In the genomic region with DNA sequence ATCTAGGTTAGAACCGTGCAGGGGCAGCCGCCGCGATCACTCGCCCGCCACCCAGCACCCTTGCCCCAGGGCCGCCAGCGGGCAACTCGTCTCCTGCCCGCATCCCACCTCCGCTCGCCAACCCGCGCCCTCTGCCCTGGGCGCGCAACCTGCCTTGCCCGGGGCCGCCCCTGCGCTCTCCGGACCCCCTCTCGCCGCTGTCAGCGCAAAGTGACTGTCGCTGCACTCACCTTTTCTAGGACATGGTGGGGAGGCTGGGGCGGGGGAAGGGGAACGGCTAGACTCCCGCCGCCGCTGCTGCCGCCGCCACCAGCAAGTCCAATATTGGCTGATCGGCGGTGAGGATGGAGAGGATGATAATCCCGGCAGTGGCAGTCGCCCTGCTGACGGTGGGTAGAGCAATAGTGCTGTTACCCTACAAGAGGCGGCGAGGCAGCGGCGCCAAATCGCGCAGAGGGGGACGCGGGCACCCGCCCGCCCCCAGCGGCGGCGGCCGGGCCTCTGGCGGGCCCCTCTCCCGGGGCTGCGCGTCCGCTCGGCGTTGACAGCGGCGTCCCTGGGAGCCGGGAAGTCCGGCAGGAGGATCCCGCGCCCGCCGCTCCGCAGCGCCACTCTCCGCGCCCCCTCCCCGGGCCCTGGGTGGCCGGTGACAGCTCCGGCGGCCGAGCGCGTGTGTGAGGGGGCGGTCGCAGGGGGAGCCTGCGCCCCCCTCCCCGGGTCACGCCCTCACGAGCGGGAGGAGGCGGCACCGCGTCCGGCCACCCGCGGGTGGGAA, we compare ENCODE assay signal across 8 cellular contexts. TPM values are rescaled to one million over a fixed set of nuclear protein-coding genes. Genes with fewer than 3 reads are reported as not detected.
DNase-seq lines count a peak whose midpoint lies in the region; ATAC-seq lines count a peak whose summit lies in the region.

No MANE protein-coding gene starts in this region.

- peaks cover 4% of the 10 kb centered on the region; the same call in 1 of the 2 replicates for H3K4me1 ChIP-seq in ES-I3 (ENCODE audit: insufficient read depth, low read length)
- no peaks in the 10 kb centered on the region for H3K4me1 ChIP-seq in SJCRH30
- peaks cover 26% of the 10 kb centered on the region; the same call in 1 of the 2 replicates for H3K4me1 ChIP-seq in iPS-20b (ENCODE audit: insufficient read depth, low read length)

- H3K27me3 ChIP-seq in SJCRH30 (0 out of 2 replicates have a peak, but pooled peaks cover 10% of the 10 kb centered on the region), iPS-20b (ENCODE audit: insufficient read depth, low read length) (peaks cover 77% of the 10 kb centered on the region)

- H3K9me3 ChIP-seq in ES-I3 (ENCODE audit: control insufficient read depth, insufficient read depth, low read length) (no peaks in the 10 kb centered on the region), SJCRH30 (replicated peaks) (no peaks in the 10 kb centered on the region), iPS-20b (ENCODE audit: insufficient read depth, low read depth, low read length) (no peaks in the 10 kb centered on the region)

- peak overlapping the region; percentile 85; the same call in 1 of the 2 replicates for H3K9ac ChIP-seq in ES-I3 (ENCODE audit: low read depth, low read length)
- no peak overlapping the region for H3K9ac ChIP-seq in iPS-20b (ENCODE audit: low read depth, low read length)

- H3K27ac ChIP-seq in SJCRH30 (no peak overlapping the region), iPS-20b (ENCODE audit: low read length) (no peak overlapping the region)

- ATAC-seq in HG03159 (IDR thresholded peaks at IDR 0.05; ENCODE audit: unreplicated experiment): no peak

- DNase-seq in SJCRH30 (peak; percentile 18 to 30), anterior cingulate cortex (lab: John Stamatoyannopoulos, UW) (peak in 45 of 58 donors; percentile 8 to 78 (median 47)), skeletal muscle cell (ENCODE audit: low read depth) (no peak), GM19240 (ENCODE audit: insufficient read length, low spot score) (no peak), NCI-H1092 (lab: John Stamatoyannopoulos, UW) (no peak)

- peak overlapping the region; percentile 62 for H3K4me3 ChIP-seq in SJCRH30
- H3K4me3 ChIP-seq in iPS-20b (ENCODE audit: low read length): peak overlapping the region; percentile 91; the same call in 1 of the 2 replicates
- peak overlapping the region; percentile 95 for H3K4me3 ChIP-seq in skeletal muscle cell (ENCODE audit: low read depth, low read length)

- H3K36me3 ChIP-seq in ES-I3 (ENCODE audit: insufficient read depth, low read length) (no peaks in the 10 kb centered on the region), SJCRH30 (no peaks in the 10 kb centered on the region), iPS-20b (ENCODE audit: insufficient read depth, low read depth, low read length) (no peaks in the 10 kb centered on the region)

RNA-seq across cellular contexts. Expression of a gene that starts 2.3 kb away (rescaled TPM):
- total RNA-seq in SJCRH30 (2014; rRNA removed; shearing (Covaris generic)): 0.28 and 0.63 TPM in 2 replicates

Comparison
In these comparisons a context has a peak if more than half of its experiments do, and no peak if none do; other contexts are left out.
1. DNase-seq: peak in SJCRH30 (2 of 2) and anterior cingulate cortex (45 of 58); none in skeletal muscle cell (single experiment), GM19240 (single experiment) and NCI-H1092 (single experiment).
2. Peak in every context shown above with its lines, with median percentiles within 50 percentile points of each other: H3K4me3 ChIP-seq.